Comparison of ENCODE assay signal across 11 cellular contexts in genomic region chr4:2057382-2058065, GRCh38. TPM values are rescaled to one million over a fixed set of nuclear protein-coding genes. Genes with fewer than 3 reads are reported as not detected.
DNase-seq lines count a peak whose midpoint lies in the region; ATAC-seq and TF ChIP-seq lines count a peak whose summit lies in the region.
"Had no signal": no experiment of that assay in that cellular context is flagged by ENCODE, and none has a peak within 500 bp of the region (broad histone marks: within the 10 kb centered on the region; RNA-seq: fewer than 3 reads in every experiment).

No MANE protein-coding gene starts in this region.

- peaks cover 72% of the 10 kb centered on the region for H3K27me3 ChIP-seq in upper lobe of right lung
- H3K27me3 ChIP-seq in thyroid gland: no peaks in the 10 kb centered on the region

- no peaks in the 10 kb centered on the region for H3K9me3 Mint-ChIP-seq in activated T-cell treated with anti-CD3 and anti-CD28 coated beads, Interleukin-2, amount 50 U/mL, for 24 hours
- no peaks in the 10 kb centered on the region for H3K9me3 Mint-ChIP-seq in T-cell
- H3K9me3 Mint-ChIP-seq in effector memory CD8-positive, alpha-beta T cell: no peaks in the 10 kb centered on the region
- no peaks in the 10 kb centered on the region for H3K9me3 Mint-ChIP-seq in osteocyte (ENCODE audit: unreplicated experiment)

- no peaks in the 10 kb centered on the region for H3K36me3 Mint-ChIP-seq in activated T-cell treated with anti-CD3 and anti-CD28 coated beads, Interleukin-2, amount 50 U/mL, for 24 hours (ENCODE audit: low read depth)
- H3K36me3 Mint-ChIP-seq in T-cell (no peaks in the 10 kb centered on the region), osteocyte (ENCODE audit: unreplicated experiment) (no peaks in the 10 kb centered on the region)
- no peaks in the 10 kb centered on the region for H3K36me3 Mint-ChIP-seq in effector memory CD8-positive, alpha-beta T cell (ENCODE audit: insufficient read depth)

- H3K36me3 ChIP-seq in upper lobe of right lung: no peaks in the 10 kb centered on the region
- H3K36me3 ChIP-seq in thyroid gland: no peaks in the 10 kb centered on the region
- H3K36me3 ChIP-seq: ascending aorta, transverse colon had no signal

- H3K4me1 Mint-ChIP-seq in activated T-cell treated with anti-CD3 and anti-CD28 coated beads, Interleukin-2, amount 50 U/mL, for 24 hours (ENCODE audit: low read depth): peaks cover 3% of the 10 kb centered on the region
- H3K4me1 Mint-ChIP-seq in T-cell (peaks cover 0 to 7% (median 2%) of the 10 kb centered on the region in 3 donors), osteocyte (ENCODE audit: unreplicated experiment) (no peaks in the 10 kb centered on the region)
- H3K4me1 Mint-ChIP-seq in effector memory CD8-positive, alpha-beta T cell (ENCODE audit: low read depth in 2 of 2): no peaks in the 10 kb centered on the region

- POLR2A ChIA-PET in T-cell (lab: Charles Lee): no interaction called here

- H3K4me3 Mint-ChIP-seq in activated T-cell treated with anti-CD3 and anti-CD28 coated beads, Interleukin-2, amount 50 U/mL, for 24 hours: peak overlapping the region; percentile 58
- H3K4me3 Mint-ChIP-seq in T-cell (peak overlapping the region; percentile 61 to 74 (median 64)), osteocyte (ENCODE audit: unreplicated experiment) (peak overlapping the region; percentile 46)
- peak overlapping the region; percentile 50 to 66 for H3K4me3 Mint-ChIP-seq in effector memory CD8-positive, alpha-beta T cell

- H3K27ac ChIP-seq in upper lobe of right lung (no peak overlapping the region), thyroid gland (no peak overlapping the region)
- H3K27ac ChIP-seq: ascending aorta, transverse colon had no signal

- ATAC-seq in T-cell (replicated peaks in 1 of 4): no peak
- no peak for ATAC-seq in effector memory CD8-positive, alpha-beta T cell (replicated peaks)
- ATAC-seq in upper lobe of right lung: no peak

- no peak overlapping the region for H3K27ac Mint-ChIP-seq in activated T-cell treated with anti-CD3 and anti-CD28 coated beads, Interleukin-2, amount 50 U/mL, for 24 hours
- H3K27ac Mint-ChIP-seq in T-cell: no peak overlapping the region
- no peak overlapping the region for H3K27ac Mint-ChIP-seq in effector memory CD8-positive, alpha-beta T cell
- no peak overlapping the region for H3K27ac Mint-ChIP-seq in osteocyte (ENCODE audit: unreplicated experiment)

- no peak for DNase-seq in activated T-cell treated with anti-CD3 and anti-CD28 coated beads, Interleukin-2, amount 50 U/mL, for 24 hours
- no peak for DNase-seq in activated T-cell treated with anti-CD3 and anti-CD28 coated beads, Interleukin-2, amount 50 U/mL, for 1 hour
- DNase-seq in T-cell (no peak), osteocyte (ENCODE audit: extremely low spot score, unreplicated experiment) (no peak), upper lobe of right lung (no peak), SIG-M5 (lab: John Stamatoyannopoulos, UW) (no peak), thyroid gland (no peak)
- DNase-seq in effector memory CD8-positive, alpha-beta T cell: no peak
- DNase-seq: activated CD8-positive, alpha-beta memory T cell treated with anti-CD3 and anti-CD28 coated beads, Interleukin-2, amount 50 U/mL, for 4 hours; transverse colon had no signal

- H3K9me3 ChIP-seq in upper lobe of right lung: no peaks in the 10 kb centered on the region
- H3K9me3 ChIP-seq in thyroid gland: no peaks in the 10 kb centered on the region
- H3K9me3 ChIP-seq: ascending aorta, transverse colon had no signal

- H3K27me3 Mint-ChIP-seq in activated T-cell treated with anti-CD3 and anti-CD28 coated beads, Interleukin-2, amount 50 U/mL, for 24 hours: peaks cover 48% of the 10 kb centered on the region
- H3K27me3 Mint-ChIP-seq in T-cell (peaks cover 28 to 51% of the 10 kb centered on the region in 2 donors), osteocyte (ENCODE audit: unreplicated experiment) (peaks cover 39% of the 10 kb centered on the region)
- H3K27me3 Mint-ChIP-seq in effector memory CD8-positive, alpha-beta T cell: peaks cover 39 to 52% of the 10 kb centered on the region in 2 donors

- intact Hi-C loops in upper lobe of right lung (cut with DNase I) (no loop called here), thyroid gland (cut with DNase I) (no loop called here)

- WGBS in thyroid gland, 2 donors: 81 to 86% methylated on average over 26 of the region's 26 CpGs

- CTCF ChIA-PET in T-cell (lab: Charles Lee): no interaction called here

- H3K4me1 ChIP-seq in upper lobe of right lung: no peaks in the 10 kb centered on the region
- H3K4me1 ChIP-seq in thyroid gland: peaks cover 0 to 15% of the 10 kb centered on the region in 2 donors

- TF ChIP-seq CTCF in osteocyte (IDR thresholded peaks at IDR 0.05): no peak
- TF ChIP-seq CTCF in upper lobe of right lung (IDR thresholded peaks at IDR 0.05): no peak
- no peak for TF ChIP-seq CTCF in thyroid gland (IDR thresholded peaks at IDR 0.05)

- no peak for TF ChIP-seq POLR2A in thyroid gland (IDR thresholded peaks at IDR 0.05)

- H3K4me3 ChIP-seq in upper lobe of right lung: no peak overlapping the region
- H3K4me3 ChIP-seq in thyroid gland (replicated peaks in 1 of 3): no peak overlapping the region

RNA-seq across cellular contexts. Expression of gene NAT8L, which starts 1.6 kb away (rescaled TPM):
- total RNA-seq in T-cell (under 1 TPM in 4 of 5 donors, not detected in 1; 0.06 to 0.35 (median 0.11) TPM), osteocyte (0.64 and 0.84 TPM in 2 replicates), upper lobe of right lung (0.46 TPM), thyroid gland (1 to 10 TPM; 1.3 to 1.8 (median 1.5) TPM)
- total RNA-seq: ascending aorta had no signal

RNA-seq across cellular contexts. Expression of gene NELFA, which starts 48.8 kb away (rescaled TPM):
- 10 to 100 TPM; 40.7 to 55.1 (median 46.2) TPM for total RNA-seq in T-cell
- 32.5 and 37.8 TPM in 2 replicates for total RNA-seq in osteocyte
- total RNA-seq in upper lobe of right lung: 22.7 TPM
- total RNA-seq in thyroid gland: 10 to 100 TPM; 23.2 to 39.3 (median 28.7) TPM
